8 cellular contexts compared by ENCODE assay signal in genomic region chr4:165207431-165208321, GRCh38. TPM values are rescaled to one million over a fixed set of nuclear protein-coding genes. Genes with fewer than 3 reads are reported as not detected.
A peak's percentile ranks its signal among the peaks of the same experiment; 100 is the strongest.
DNase-seq lines count a peak whose midpoint lies in the region; FAIRE-seq and TF ChIP-seq lines count a peak whose summit lies in the region.

Gene KLHL2, plus strand, starts transcription at chr4:165207561. Its CDS starts 316 bp downstream, at chr4:165207877.

- peak; percentile 87 for DNase-seq in GM06990 (ENCODE audit: extremely low read depth, insufficient read length)
- DNase-seq in H54 (ENCODE audit: insufficient read length, low spot score): peak; percentile 49
- DNase-seq in M059J (ENCODE audit: low read depth): peak; percentile 62
- DNase-seq in right atrium auricular region (ENCODE audit: low spot score): peak; percentile 70
- no peak for DNase-seq in cortex of kidney (lab: John Stamatoyannopoulos, UW)

- H3K9ac ChIP-seq in rectal smooth muscle tissue (ENCODE audit: low read length): peak within 1 kb of the TSS; percentile 53

- TF ChIP-seq CTCF in GM06990 (IDR thresholded peaks at IDR 0.05; ENCODE audit: insufficient read depth, low read length, poor library complexity, severe bottlenecking) (no peak), right atrium auricular region (IDR thresholded peaks at IDR 0.05) (no peak)

- H3K36me3 Mint-ChIP-seq in T-helper 1 cell treated with Interleukin-12 subunit alpha and Interleukin-12 subunit beta and Interleukin-4 antibody, amounts not matched to agents 30 μg/mL and 1 μg/mL, for 36 hours (ENCODE audit: low read depth): peaks cover 8% of the 10 kb centered on the region

- H3K36me3 ChIP-seq in GM06990 (ENCODE audit: control insufficient read depth, insufficient read depth, low read length) (no peaks in the 10 kb centered on the region), right atrium auricular region (no peaks in the 10 kb centered on the region), rectal smooth muscle tissue (ENCODE audit: control insufficient read depth, insufficient read depth, low read length) (no peaks in the 10 kb centered on the region)

- peak within 1 kb of the TSS; percentile 90 for H3K4me3 Mint-ChIP-seq in T-helper 1 cell treated with Interleukin-12 subunit alpha and Interleukin-12 subunit beta and Interleukin-4 antibody, amounts not matched to agents 30 μg/mL and 1 μg/mL, for 36 hours

- no peaks in the 10 kb centered on the region for H3K9me3 Mint-ChIP-seq in T-helper 1 cell treated with Interleukin-12 subunit alpha and Interleukin-12 subunit beta and Interleukin-4 antibody, amounts not matched to agents 30 μg/mL and 1 μg/mL, for 36 hours

- FAIRE-seq in H54 (lab: Jason Lieb, UNC): no peak

- peak within 1 kb of the TSS; percentile 83 for H3K4me3 ChIP-seq in GM06990 (replicated peaks; ENCODE audit: low read depth, low read length)
- peak within 1 kb of the TSS; percentile 81 to 85 for H3K4me3 ChIP-seq in right atrium auricular region
- peak within 1 kb of the TSS; percentile 97 for H3K4me3 ChIP-seq in rectal smooth muscle tissue (ENCODE audit: low read length)

- peaks cover 0 to 19% of the 10 kb centered on the region in 2 donors for H3K4me1 ChIP-seq in right atrium auricular region
- H3K4me1 ChIP-seq in rectal smooth muscle tissue (ENCODE audit: control insufficient read depth, insufficient read depth, low read length): no peaks in the 10 kb centered on the region

- peak; percentile 49 for TF ChIP-seq POLR2A in H54 (IDR thresholded peaks at IDR 0.05; ENCODE audit: low read depth, low read length)

- no peaks in the 10 kb centered on the region for H3K27me3 Mint-ChIP-seq in T-helper 1 cell treated with Interleukin-12 subunit alpha and Interleukin-12 subunit beta and Interleukin-4 antibody, amounts not matched to agents 30 μg/mL and 1 μg/mL, for 36 hours (ENCODE audit: low read depth)

- peak within 1 kb of the TSS; percentile 88 for H3K27ac Mint-ChIP-seq in T-helper 1 cell treated with Interleukin-12 subunit alpha and Interleukin-12 subunit beta and Interleukin-4 antibody, amounts not matched to agents 30 μg/mL and 1 μg/mL, for 36 hours

- peak within 1 kb of the TSS; percentile 90 for H3K27ac ChIP-seq in angular gyrus (ENCODE audit: low read depth, low read length)
- peak within 1 kb of the TSS; percentile 78 for H3K27ac ChIP-seq in right atrium auricular region
- peak within 1 kb of the TSS; percentile 78 for H3K27ac ChIP-seq in rectal smooth muscle tissue (ENCODE audit: low read depth, low read length)

- H3K27me3 ChIP-seq in GM06990 (replicated peaks; ENCODE audit: control insufficient read depth, insufficient read depth, low read length) (no peaks in the 10 kb centered on the region), right atrium auricular region (no peaks in the 10 kb centered on the region), rectal smooth muscle tissue (ENCODE audit: control insufficient read depth, insufficient read depth, low read length) (no peaks in the 10 kb centered on the region)

- H3K4me1 Mint-ChIP-seq in T-helper 1 cell treated with Interleukin-12 subunit alpha and Interleukin-12 subunit beta and Interleukin-4 antibody, amounts not matched to agents 30 μg/mL and 1 μg/mL, for 36 hours (ENCODE audit: low read depth): peaks cover 58% of the 10 kb centered on the region

- H3K9me3 ChIP-seq in right atrium auricular region: no peaks in the 10 kb centered on the region

RNA-seq across cellular contexts. Expression of gene KLHL2, which starts in this region (rescaled TPM):
- 19.3 and 26.5 TPM in 2 replicates for total RNA-seq in M059J (2014; rRNA removed; shearing (Covaris generic))
- 1 to 10 TPM; 7.6 to 9.0 TPM for total RNA-seq in right atrium auricular region
